22 cellular contexts compared by ENCODE assay signal in genomic region chr2:51247252-51247651, GRCh38.
DNase-seq lines count a peak whose midpoint lies in the region; TF ChIP-seq lines count a peak whose summit lies in the region.
"Had no signal": no experiment of that assay in that cellular context is flagged by ENCODE, and none has a peak within 500 bp of the region (broad histone marks: within the 10 kb centered on the region; RNA-seq: fewer than 3 reads in every experiment).

No MANE protein-coding gene starts in this region.

- H3K4me2 ChIP-seq in DOHH2 (ENCODE audit: low read length), result no peak overlapping the region

- H3K27me3 ChIP-seq in DOHH2 (ENCODE audit: control insufficient read depth, low read length), result no peaks in the 10 kb centered on the region
- H3K27me3 ChIP-seq: brain microvascular endothelial cell had no signal

- peaks cover 6% of the 10 kb centered on the region for H3K9me3 Mint-ChIP-seq in activated naive CD4-positive, alpha-beta T cell treated with anti-CD3 and anti-CD28 coated beads, Interleukin-2, amount 10 ng/mL, durations not matched to agents 7 days and 5 days

- H3K27me3 Mint-ChIP-seq in activated naive CD4-positive, alpha-beta T cell treated with anti-CD3 and anti-CD28 coated beads, Interleukin-2, amount 10 ng/mL, durations not matched to agents 7 days and 5 days, result no peaks in the 10 kb centered on the region
- H3K27me3 Mint-ChIP-seq: activated CD4-positive, alpha-beta T cell treated with anti-CD3 and anti-CD28 coated beads for 36 hours; CD4-positive, alpha-beta T cell; naive B cell had no signal

- peak; percentile 21 for DNase-seq in KG1 (lab: John Stamatoyannopoulos, UW)
- DNase-seq in SK-N-DZ (ENCODE audit: low spot score), result peak; percentile 1
- DNase-seq in iPS-NIHi7 (ENCODE audit: extremely low spot score), result peak; percentile 17
- DNase-seq in activated naive CD4-positive, alpha-beta T cell treated with anti-CD3 and anti-CD28 coated beads, Interleukin-2, amount 10 ng/mL, durations not matched to agents 7 days and 5 days, result no peak
- no peak for DNase-seq in OCI-M2 (lab: John Stamatoyannopoulos, UW; ENCODE audit: unreplicated experiment)
- no peak for DNase-seq in SHP77 (lab: John Stamatoyannopoulos, UW)
- DNase-seq: activated CD4-positive, alpha-beta T cell treated with anti-CD3 and anti-CD28 coated beads for 36 hours; activated CD8-positive, alpha-beta memory T cell treated with anti-CD3 and anti-CD28 coated beads for 24 hours; activated naive CD4-positive, alpha-beta T cell; brain microvascular endothelial cell; CD4-positive, alpha-beta T cell; dorsolateral prefrontal cortex; hypothalamus; naive B cell; NCI-H1092 treated with DMSO at 0.1 percent for 48 hours; NCI-H187; NCI-H526; psoas muscle; stimulated activated CD4-positive, alpha-beta T cell treated with anti-CD3 and anti-CD28 coated beads, Interleukin-15, amount 100 ng/mL, for 24 hours; stimulated activated naive CD4-positive, alpha-beta T cell had no signal

- H3K4me1 Mint-ChIP-seq in activated naive CD4-positive, alpha-beta T cell treated with anti-CD3 and anti-CD28 coated beads, Interleukin-2, amount 10 ng/mL, durations not matched to agents 7 days and 5 days, result no peaks in the 10 kb centered on the region
- H3K4me1 Mint-ChIP-seq: activated CD4-positive, alpha-beta T cell treated with anti-CD3 and anti-CD28 coated beads for 36 hours; mesothelial cell of epicardium; naive B cell had no signal

- H3K79me2 ChIP-seq in DOHH2 (ENCODE audit: control insufficient read depth, low read length), result no peaks in the 10 kb centered on the region

- H3K36me3 Mint-ChIP-seq in activated naive CD4-positive, alpha-beta T cell treated with anti-CD3 and anti-CD28 coated beads, Interleukin-2, amount 10 ng/mL, durations not matched to agents 7 days and 5 days, result no peaks in the 10 kb centered on the region
- H3K36me3 Mint-ChIP-seq: mesothelial cell of epicardium, naive B cell had no signal

- no peaks in the 10 kb centered on the region for H4K20me1 ChIP-seq in DOHH2 (ENCODE audit: control insufficient read depth, insufficient read depth, low read depth, low read length)

- CTCF ChIA-PET in activated naive CD4-positive, alpha-beta T cell treated with anti-CD3 and anti-CD28 coated beads, Interleukin-2, amount 10 ng/mL, durations not matched to agents 7 days and 5 days (lab: Charles Lee), result no interaction called here

- no peak overlapping the region for H3K4me3 Mint-ChIP-seq in activated naive CD4-positive, alpha-beta T cell treated with anti-CD3 and anti-CD28 coated beads, Interleukin-2, amount 10 ng/mL, durations not matched to agents 7 days and 5 days
- H3K4me3 Mint-ChIP-seq: activated CD4-positive, alpha-beta T cell treated with anti-CD3 and anti-CD28 coated beads for 36 hours; CD4-positive, alpha-beta T cell; mesothelial cell of epicardium; naive B cell had no signal

- no peaks in the 10 kb centered on the region for H3K36me3 ChIP-seq in DOHH2 (ENCODE audit: control insufficient read depth, low read length)
- H3K36me3 ChIP-seq: brain microvascular endothelial cell had no signal

- no peaks in the 10 kb centered on the region for H3F3A ChIP-seq in DOHH2 (ENCODE audit: control insufficient read depth, insufficient read depth)

- no peak overlapping the region for H3K27ac Mint-ChIP-seq in activated naive CD4-positive, alpha-beta T cell treated with anti-CD3 and anti-CD28 coated beads, Interleukin-2, amount 10 ng/mL, durations not matched to agents 7 days and 5 days
- H3K27ac Mint-ChIP-seq: activated CD4-positive, alpha-beta T cell treated with anti-CD3 and anti-CD28 coated beads for 36 hours; CD4-positive, alpha-beta T cell; mesothelial cell of epicardium; naive B cell had no signal

- TF ChIP-seq CTCF in DOHH2 (IDR thresholded peaks at IDR 0.05; ENCODE audit: low read depth, low read length, poor library complexity, severe bottlenecking), result peak; percentile 27

- peaks cover 5% of the 10 kb centered on the region; the same call in 1 of the 2 replicates for H3K9me3 ChIP-seq in DOHH2 (ENCODE audit: control insufficient read depth, insufficient read depth, low read length)
- H3K9me3 ChIP-seq: psoas muscle had no signal

- H3K9me2 ChIP-seq in DOHH2 (replicated peaks; ENCODE audit: control insufficient read depth, low read length), result no peaks in the 10 kb centered on the region

- H3K27ac ChIP-seq in DOHH2 (ENCODE audit: low read depth, low read length), result no peak overlapping the region
- H3K27ac ChIP-seq: brain microvascular endothelial cell, dorsolateral prefrontal cortex, psoas muscle had no signal

- no peaks in the 10 kb centered on the region for H3K4me1 ChIP-seq in DOHH2 (ENCODE audit: control insufficient read depth, low read length)
- H3K4me1 ChIP-seq: psoas muscle had no signal

- no peak overlapping the region for H3K4me3 ChIP-seq in DOHH2 (ENCODE audit: low read length)
- H3K4me3 ChIP-seq: dorsolateral prefrontal cortex, psoas muscle had no signal

Comparison
In these comparisons a context has a peak if more than half of its experiments do, and no peak if none do; other contexts are left out.
1. DNase-seq: peak in KG1 (single experiment), SK-N-DZ (single experiment) and iPS-NIHi7 (single experiment); none in activated naive CD4-positive, alpha-beta T cell treated with anti-CD3 and anti-CD28 coated beads, Interleukin-2, amount 10 ng/mL, durations not matched to agents 7 days and 5 days (single experiment), OCI-M2 (single experiment) and SHP77 (0 of 2).